In the genomic region with DNA sequence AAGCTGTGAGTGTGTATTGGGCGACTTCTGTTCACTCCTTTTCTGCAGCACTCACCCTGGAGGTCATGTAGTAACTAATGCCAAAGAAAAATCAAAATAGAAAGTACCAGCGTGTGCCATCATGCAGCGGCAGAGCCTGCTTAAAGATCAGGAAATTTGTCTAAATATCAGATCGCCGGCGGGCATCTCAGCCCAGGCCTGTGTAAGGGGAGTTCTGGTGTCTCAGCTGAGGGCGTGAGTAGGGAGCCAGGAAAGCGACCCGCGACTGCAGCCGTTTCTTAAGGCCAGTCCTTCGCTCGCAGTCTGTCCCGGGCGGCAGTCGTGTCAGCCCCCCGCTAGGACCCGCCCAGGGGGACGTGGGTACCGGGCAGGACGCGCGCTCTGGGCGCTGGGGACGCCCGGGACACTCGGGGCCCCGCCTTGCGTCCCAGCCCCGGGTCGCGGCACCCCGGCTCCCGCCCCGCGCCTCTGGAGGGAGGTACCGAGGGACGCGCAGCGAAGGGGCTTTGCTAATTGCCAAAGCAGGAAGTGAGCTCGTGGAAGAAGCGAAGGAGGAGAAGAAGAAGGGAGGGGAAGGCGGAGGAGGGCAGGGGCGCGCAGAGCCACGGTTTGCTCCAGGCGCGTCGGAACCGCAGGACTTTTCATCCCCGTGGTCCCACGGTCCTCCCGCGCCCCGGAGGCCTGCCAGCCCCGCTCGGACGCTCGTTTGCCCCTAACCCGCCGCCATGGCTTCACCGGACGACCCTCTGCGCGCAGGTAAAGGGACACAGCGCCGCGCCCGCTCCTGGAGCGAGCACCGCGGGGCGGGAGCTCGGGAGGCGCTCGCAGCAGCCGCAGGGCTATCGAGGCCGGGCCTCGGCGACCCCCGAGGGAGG, we compare ENCODE assay signal across 8 cellular contexts. TPM values are rescaled to one million over a fixed set of nuclear protein-coding genes. Genes with fewer than 3 reads are reported as not detected.
DNase-seq lines count a peak whose midpoint lies in the region; ATAC-seq and TF ChIP-seq lines count a peak whose summit lies in the region.

No MANE protein-coding gene starts in this region.

- H3K27me3 Mint-ChIP-seq in T-helper 2 cell treated with Interferon-gamma antibody and Interleukin-4, amounts not matched to agents 5 μg/mL and 100 μg/mL, for 36 hours (ENCODE audit: low read depth) = peaks cover 10% of the 10 kb centered on the region

- H3K4me3 Mint-ChIP-seq in T-helper 2 cell treated with Interferon-gamma antibody and Interleukin-4, amounts not matched to agents 5 μg/mL and 100 μg/mL, for 36 hours = peak overlapping the region; percentile 92

- peaks cover 35% of the 10 kb centered on the region for H3K4me1 Mint-ChIP-seq in T-helper 2 cell treated with Interferon-gamma antibody and Interleukin-4, amounts not matched to agents 5 μg/mL and 100 μg/mL, for 36 hours (ENCODE audit: low read depth)

- TF ChIP-seq POLR2A in GM18951 (IDR thresholded peaks at IDR 0.05; ENCODE audit: extremely low read depth, insufficient read depth, insufficient read length) = peak; percentile 3

- H3K27ac Mint-ChIP-seq in T-helper 2 cell treated with Interferon-gamma antibody and Interleukin-4, amounts not matched to agents 5 μg/mL and 100 μg/mL, for 36 hours = peak overlapping the region; percentile 91

- peaks cover 9% of the 10 kb centered on the region for H3K36me3 Mint-ChIP-seq in T-helper 2 cell treated with Interferon-gamma antibody and Interleukin-4, amounts not matched to agents 5 μg/mL and 100 μg/mL, for 36 hours (ENCODE audit: low read depth)

- no peaks in the 10 kb centered on the region for H3K36me3 ChIP-seq in kidney epithelial cell (ENCODE audit: control insufficient read depth, insufficient read depth, low read length)

- in situ Hi-C loops in GM18951 (cut with MboI; ENCODE audit: low sequenced_read_pairs, unreplicated experiment) = no loop called here
- in situ Hi-C loops in T47D (cut with HindIII; ENCODE audit: low pct_unique_long_range_greater_than_20kb, low sequenced_read_pairs) = no loop called here

- peak; percentile 55 for ATAC-seq in HG03378 (IDR thresholded peaks at IDR 0.05; ENCODE audit: unreplicated experiment)
- ATAC-seq in GM18861 (IDR thresholded peaks at IDR 0.05; ENCODE audit: unreplicated experiment) = no peak

- peak overlapping the region; percentile 69 for H3K4me3 ChIP-seq in kidney epithelial cell (ENCODE audit: low read depth, low read length)

- DNase-seq in AG20443 (ENCODE audit: low spot score) (peak; percentile 29), T47D (ENCODE audit: low read depth in 1 of 2, low spot score in 1 of 2) (peak; percentile 71 to 73), kidney epithelial cell (ENCODE audit: low read depth) (no peak)
- peak; percentile 66 for DNase-seq in T-helper 2 cell treated with Interferon-gamma antibody and Interleukin-4, amounts not matched to agents 5 μg/mL and 100 μg/mL, for 36 hours (ENCODE audit: low spot score)
- DNase-seq in stimulated activated CD4-positive, alpha-beta T cell treated with anti-CD3 and anti-CD28 coated beads, TNF-alpha, amount 100 ng/mL, for 1 hour (ENCODE audit: low read depth in 3 of 3, low spot score in 1 of 3) = peak in 2 of 3 donors; percentile 7 to 10

- no peaks in the 10 kb centered on the region for H3K9me3 Mint-ChIP-seq in T-helper 2 cell treated with Interferon-gamma antibody and Interleukin-4, amounts not matched to agents 5 μg/mL and 100 μg/mL, for 36 hours

- TF ChIP-seq CTCF in kidney epithelial cell (IDR thresholded peaks at IDR 0.05; ENCODE audit: insufficient read depth, low read length, poor library complexity, severe bottlenecking) = no peak

- peaks cover 2% of the 10 kb centered on the region for H3K27me3 ChIP-seq in kidney epithelial cell (ENCODE audit: control insufficient read depth, insufficient read depth, low read length)

RNA-seq across cellular contexts. Expression of a gene that starts 1.1 kb away (rescaled TPM):
- total RNA-seq in kidney epithelial cell = 4.2 and 4.7 TPM in 2 replicates
